ENCODE assay signal across 16 cellular contexts in genomic region chr6:36147294-36147693, GRCh38.
"Had no signal": no experiment of that assay in that cellular context is flagged by ENCODE, and none has a peak within 500 bp of the region (broad histone marks: within the 10 kb centered on the region; RNA-seq: fewer than 3 reads in every experiment).

No MANE protein-coding gene starts in this region.

- H3K36me3 Mint-ChIP-seq: neural progenitor cell had no signal

- H2AFZ ChIP-seq: neural progenitor cell had no signal

- H3K36me3 ChIP-seq: gastrocnemius medialis, heart right ventricle, left ventricle myocardium inferior, neural progenitor cell, transverse colon had no signal

- H3K27ac Mint-ChIP-seq: neural progenitor cell; T-helper 1 cell treated with Interleukin-12 subunit alpha and Interleukin-12 subunit beta and Interleukin-4 antibody, amounts not matched to agents 30 μg/mL and 1 μg/mL, for 36 hours had no signal

- H3K4me1 Mint-ChIP-seq: neural progenitor cell had no signal

- H3K27ac ChIP-seq: epithelial cell of prostate, gastrocnemius medialis, left ventricle myocardium inferior, neural progenitor cell, transverse colon had no signal

- H3K9ac ChIP-seq: neural progenitor cell had no signal

- ATAC-seq: gastrocnemius medialis, heart right ventricle had no signal

- H3K9me3 Mint-ChIP-seq: neural progenitor cell; T-helper 1 cell treated with Interleukin-12 subunit alpha and Interleukin-12 subunit beta and Interleukin-4 antibody, amounts not matched to agents 30 μg/mL and 1 μg/mL, for 36 hours had no signal

- H3K4me3 Mint-ChIP-seq: neural progenitor cell; T-helper 1 cell treated with Interleukin-12 subunit alpha and Interleukin-12 subunit beta and Interleukin-4 antibody, amounts not matched to agents 30 μg/mL and 1 μg/mL, for 36 hours had no signal

- H3K27me3 ChIP-seq: gastrocnemius medialis, heart right ventricle, neural progenitor cell, transverse colon had no signal

- H3K9me3 ChIP-seq: gastrocnemius medialis, heart right ventricle, left ventricle myocardium inferior, transverse colon had no signal

- H3K4me2 ChIP-seq: neural progenitor cell had no signal

- H3K4me3 ChIP-seq: gastrocnemius medialis, heart right ventricle, left ventricle myocardium inferior, neural progenitor cell, skin epidermis, transverse colon had no signal

- H3K4me1 ChIP-seq: left ventricle myocardium inferior, neural progenitor cell, transverse colon had no signal

- DNase-seq: activated CD4-positive, alpha-beta T cell treated with anti-CD3 and anti-CD28 coated beads, Interleukin-2, amount 50 U/mL, for 1 hour; activated T-cell treated with anti-CD3 and anti-CD28 coated beads, Interleukin-2, amount 50 U/mL, for 48 hours; effector CD8-positive, alpha-beta T cell; gastrocnemius medialis; heart right ventricle; islet precursor cell; left ventricle myocardium inferior; mesenchymal stem cell; stimulated activated naive CD4-positive, alpha-beta T cell; substantia nigra; transverse colon had no signal

- FAIRE-seq: colon had no signal
